Comparison of ENCODE assay signal across 13 cellular contexts in genomic region chr1:51520700-51521248, GRCh38. TPM values are rescaled to one million over a fixed set of nuclear protein-coding genes. Genes with fewer than 3 reads are reported as not detected.
DNase-seq lines count a peak whose midpoint lies in the region; ATAC-seq and TF ChIP-seq lines count a peak whose summit lies in the region.
"Had no signal": no experiment of that assay in that cellular context is flagged by ENCODE, and none has a peak within 500 bp of the region (broad histone marks: within the 10 kb centered on the region; RNA-seq: fewer than 3 reads in every experiment).

No MANE protein-coding gene starts in this region.

- peak overlapping the region; percentile 12 for H3K4me2 ChIP-seq in osteoblast (ENCODE audit: insufficient read depth, low read length)

- CTCF ChIA-PET in Panc1 (lab: Charles Lee): no interaction called here

- TF ChIP-seq CTCF in Panc1 (IDR thresholded peaks at IDR 0.05) (no peak), osteoblast (IDR thresholded peaks at IDR 0.05; ENCODE audit: extremely low read depth, low read depth, low read length) (no peak)

- no peaks in the 10 kb centered on the region for H3K27me3 ChIP-seq in Panc1 (ENCODE audit: control insufficient read depth, insufficient read depth, low read length)
- H3K27me3 ChIP-seq in osteoblast (ENCODE audit: insufficient read depth, low read length): no peaks in the 10 kb centered on the region
- H3K27me3 ChIP-seq: right lobe of liver had no signal

- in situ Hi-C loops in Panc1 (cut with HindIII; ENCODE audit: low pct_unique_long_range_greater_than_20kb, low sequenced_read_pairs): no loop called here

- H3K9me3 ChIP-seq in Panc1 (ENCODE audit: control insufficient read depth, insufficient read depth, low read depth, low read length): no peaks in the 10 kb centered on the region
- no peaks in the 10 kb centered on the region for H3K9me3 ChIP-seq in osteoblast (ENCODE audit: low read depth, low read length)

- H3K27ac ChIP-seq in Panc1 (ENCODE audit: low read length): peak overlapping the region; percentile 20; the same call in 1 of the 2 replicates
- H3K27ac ChIP-seq in osteoblast (ENCODE audit: low read depth, low read length): peak overlapping the region; percentile 32
- H3K27ac ChIP-seq: right lobe of liver had no signal

- no peaks in the 10 kb centered on the region; the same call in 1 of the 2 replicates for H3K36me3 ChIP-seq in Panc1 (ENCODE audit: control insufficient read depth, insufficient read depth, low read length)
- H3K36me3 ChIP-seq in osteoblast (ENCODE audit: insufficient read depth, low read length): no peaks in the 10 kb centered on the region
- H3K36me3 ChIP-seq: right lobe of liver had no signal

- peak overlapping the region; percentile 13 for H2AFZ ChIP-seq in osteoblast (ENCODE audit: low read length)

- no TSS peak for BruUV-seq in Panc1 (replicated peaks; lab: Mats Ljungman, UMichigan)

- peaks cover 30% of the 10 kb centered on the region for H3K79me2 ChIP-seq in osteoblast (ENCODE audit: insufficient read depth, low read length)

- peak; percentile 11 for DNase-seq in Daoy (ENCODE audit: low read depth)
- no peak for DNase-seq in Panc1 (ENCODE audit: low read depth, low spot score)
- peak; percentile 47 to 49 for DNase-seq in dermis microvascular lymphatic vessel endothelial cell (ENCODE audit: low read depth in 2 of 2)
- peak; percentile 84 for DNase-seq in osteoblast (ENCODE audit: insufficient read length, low spot score, missing footprints)
- no peak for DNase-seq in NCI-H1048 (lab: John Stamatoyannopoulos, UW)
- no peak for DNase-seq in kidney glomerular epithelial cell (lab: John Stamatoyannopoulos, UW)
- DNase-seq in A172 (ENCODE audit: low spot score): no peak
- DNase-seq: activated naive CD4-positive, alpha-beta T cell treated with anti-CD3 and anti-CD28 coated beads, Interleukin-2, amount 50 U/mL, for 16 hours; KG1; NCI-H2171 treated with DMSO at 0.1 percent for 48 hours; right lobe of liver had no signal

- H3K4me1 ChIP-seq in Panc1 (ENCODE audit: control insufficient read depth, insufficient read depth, low read length) (peaks cover 23% of the 10 kb centered on the region), osteoblast (ENCODE audit: insufficient read depth, low read length) (peaks cover 29% of the 10 kb centered on the region)

- no peaks in the 10 kb centered on the region for H4K20me1 ChIP-seq in osteoblast (ENCODE audit: insufficient read depth, low read length)

- H3K4me3 ChIP-seq in Panc1 (ENCODE audit: low read depth in 2 of 2, low read length in 2 of 2) (no peak overlapping the region), osteoblast (ENCODE audit: insufficient read depth, low read length) (no peak overlapping the region)
- H3K4me3 ChIP-seq: right lobe of liver had no signal

- ATAC-seq in Panc1: no peak
- ATAC-seq in HG03095 (IDR thresholded peaks at IDR 0.05; ENCODE audit: unreplicated experiment): no peak
- ATAC-seq: right lobe of liver, WTC11 had no signal

- intact Hi-C loops in Panc1 (cut with micrococcal nuclease; ENCODE audit: unreplicated experiment): no loop called here

- POLR2A ChIA-PET in Panc1 (lab: Charles Lee): no interaction called here

RNA-seq across cellular contexts. Expression of gene EPS15, which starts 1.7 kb away (rescaled TPM):
- 33.4 and 43.0 TPM in 2 replicates for total RNA-seq in Daoy (2014; rRNA removed; shearing (Covaris generic))
- total RNA-seq in Panc1 (2021; ENCODE audit: unreplicated experiment): 54.4 TPM
- 15.4 TPM for polyA plus RNA-seq in Panc1 (2012; ENCODE audit: insufficient read length)
- total RNA-seq in dermis microvascular lymphatic vessel endothelial cell: 69.1 and 87.0 TPM in 2 replicates
- 79.9 and 82.2 TPM in 2 replicates for total RNA-seq in osteoblast
- total RNA-seq in A172 (2014; rRNA removed; shearing (Covaris generic)): 28.2 and 35.1 TPM in 2 replicates

Comparison
In these comparisons a context has a peak if more than half of its experiments do, and no peak if none do; other contexts are left out.
1. DNase-seq: peak in Daoy (single experiment), dermis microvascular lymphatic vessel endothelial cell (2 of 2) and osteoblast (single experiment); none in Panc1 (single experiment), NCI-H1048 (single experiment), kidney glomerular epithelial cell (single experiment) and A172 (single experiment).